Comparison of ENCODE assay signal across 18 cellular contexts in the genomic region with DNA sequence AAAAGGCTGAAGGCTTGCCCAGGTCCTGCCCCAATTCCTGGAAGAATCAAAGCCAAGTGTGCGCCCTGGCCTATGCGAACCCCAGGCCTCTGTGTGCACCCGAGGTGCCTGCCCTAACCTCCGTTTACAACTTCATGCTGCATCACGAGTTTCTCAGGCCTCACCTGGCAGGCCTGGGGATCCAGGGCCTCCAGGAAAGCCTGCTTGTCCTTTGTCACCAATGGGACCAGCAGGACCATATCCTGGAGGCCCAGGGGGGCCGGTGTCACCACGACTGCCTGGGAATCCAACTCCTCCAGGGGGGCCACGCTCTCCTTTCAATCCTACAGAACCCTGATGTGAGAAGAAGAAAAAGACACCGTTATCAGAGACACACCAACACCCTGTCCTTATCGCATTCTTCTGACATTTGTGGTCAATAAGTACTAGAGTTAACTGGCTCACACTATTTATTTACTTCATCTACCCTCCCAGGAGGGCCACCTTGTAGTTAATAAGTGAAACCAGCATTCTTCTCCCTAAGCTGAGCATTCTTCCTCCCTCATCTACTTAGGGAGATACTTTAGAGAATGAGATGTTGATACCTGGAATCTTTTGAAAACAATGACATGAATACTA.
"Had no signal": no experiment of that assay in that cellular context is flagged by ENCODE, and none has a peak within 500 bp of the region (broad histone marks: within the 10 kb centered on the region; RNA-seq: fewer than 3 reads in every experiment).

No MANE protein-coding gene starts in this region.

- H3K4me3 ChIP-seq: ascending aorta, neural progenitor cell, ovary, suprapubic skin, transverse colon had no signal

- H3K36me3 ChIP-seq: neural progenitor cell, ovary had no signal

- H3K9me3 Mint-ChIP-seq: neural progenitor cell; stimulated activated naive CD8-positive, alpha-beta T cell treated with anti-CD3 and anti-CD28 coated beads, Interleukin-15, Interleukin-2, amounts not matched to agents 100 ng/mL and 50 ng/mL, for 24 hours had no signal

- H3K27me3 ChIP-seq: ascending aorta, neural progenitor cell, ovary, suprapubic skin, transverse colon had no signal

- H3K27ac Mint-ChIP-seq: naive B cell; stimulated activated naive CD8-positive, alpha-beta T cell treated with anti-CD3 and anti-CD28 coated beads, Interleukin-15, Interleukin-2, amounts not matched to agents 100 ng/mL and 50 ng/mL, for 24 hours had no signal

- H3K4me2 ChIP-seq: neural progenitor cell had no signal

- H3K36me3 Mint-ChIP-seq: naive B cell had no signal

- H3K4me1 Mint-ChIP-seq: naive B cell had no signal

- H3K9ac ChIP-seq: neural progenitor cell had no signal

- H2AFZ ChIP-seq: neural progenitor cell had no signal

- H3K9me3 ChIP-seq: ascending aorta, ovary, suprapubic skin, transverse colon had no signal

- H3K4me1 ChIP-seq: neural progenitor cell, suprapubic skin, transverse colon had no signal

- H3K27ac ChIP-seq: neural progenitor cell, ovary, suprapubic skin, transverse colon had no signal

- H3K4me3 Mint-ChIP-seq: naive B cell; neural progenitor cell; stimulated activated naive CD8-positive, alpha-beta T cell treated with anti-CD3 and anti-CD28 coated beads, Interleukin-15, Interleukin-2, amounts not matched to agents 100 ng/mL and 50 ng/mL, for 24 hours had no signal

- DNase-seq: activated CD4-positive, alpha-beta T cell treated with anti-CD3 and anti-CD28 coated beads for 48 hours; activated CD4-positive, CD25-positive, alpha-beta regulatory T cell; activated CD8-positive, alpha-beta memory T cell treated with anti-CD3 and anti-CD28 coated beads, Interleukin-2, amount 50 U/mL, for 48 hours; activated effector memory CD4-positive, alpha-beta T cell treated with anti-CD3 and anti-CD28 coated beads, Interleukin-2, amount 50 U/mL, for 16 hours; activated naive CD4-positive, alpha-beta T cell treated with anti-CD3 and anti-CD28 coated beads, Interleukin-2, amount 50 U/mL, for 16 hours; activated T-cell treated with anti-CD3 and anti-CD28 coated beads, Interleukin-2, amount 50 U/mL, for 48 hours; erythroblast; naive B cell; ovary; retina; stimulated activated CD4-positive, alpha-beta T cell treated with anti-CD3 and anti-CD28 coated beads, Interleukin-2, amount 100 ng/mL, for 48 hours; T-helper 1 cell; T-helper 9 cell; transverse colon had no signal
